19 cellular contexts compared by ENCODE assay signal in genomic region chr16:19900590-19900989, GRCh38. TPM values are rescaled to one million over a fixed set of nuclear protein-coding genes. Genes with fewer than 3 reads are reported as not detected.
"Had no signal": no experiment of that assay in that cellular context is flagged by ENCODE, and none has a peak within 500 bp of the region (broad histone marks: within the 10 kb centered on the region; RNA-seq: fewer than 3 reads in every experiment).

No MANE protein-coding gene starts in this region.

- H3K9me3 Mint-ChIP-seq: activated B cell treated with CpG ODN at 0.5 μM for 24 hours; activated CD8-positive, alpha-beta T cell treated with anti-CD3 and anti-CD28 coated beads for 36 hours; activated naive CD8-positive, alpha-beta T cell treated with anti-CD3 and anti-CD28 coated beads, Interleukin-2, amount 10 ng/mL, durations not matched to agents 7 days and 5 days; activated T-helper 17 cell treated with anti-CD3 and anti-CD28 coated beads, Interleukin-2, amount 50 U/mL, for 72 hours; immature natural killer cell; naive thymus-derived CD8-positive, alpha-beta T cell; T-helper 2 cell treated with Interferon-gamma antibody and Interleukin-4, amounts not matched to agents 5 μg/mL and 100 μg/mL, for 36 hours had no signal

- H3K4me1 Mint-ChIP-seq: activated B cell treated with CpG ODN at 0.5 μM for 24 hours; activated naive CD8-positive, alpha-beta T cell treated with anti-CD3 and anti-CD28 coated beads, Interleukin-2, amount 10 ng/mL, durations not matched to agents 7 days and 5 days; brain; immature natural killer cell had no signal

- H3K4me3 ChIP-seq: coronary artery, spleen, upper lobe of right lung had no signal

- H3K27ac ChIP-seq: coronary artery, neutrophil, spleen, upper lobe of right lung had no signal

- H3K27ac Mint-ChIP-seq: activated B cell treated with CpG ODN at 0.5 μM for 24 hours; activated CD8-positive, alpha-beta T cell treated with anti-CD3 and anti-CD28 coated beads for 36 hours; activated naive CD8-positive, alpha-beta T cell treated with anti-CD3 and anti-CD28 coated beads, Interleukin-2, amount 10 ng/mL, durations not matched to agents 7 days and 5 days; activated T-helper 17 cell treated with anti-CD3 and anti-CD28 coated beads, Interleukin-2, amount 50 U/mL, for 72 hours; brain; immature natural killer cell; stimulated activated naive B cell treated with anti-CD40 and anti-IgM and Interleukin-4, amounts not matched to agents 10 μg/mL and 1 μg/mL and 100 μg/mL, for 72 hours; T-helper 2 cell treated with Interferon-gamma antibody and Interleukin-4, amounts not matched to agents 5 μg/mL and 100 μg/mL, for 36 hours had no signal

- H3K4me1 ChIP-seq: spleen, upper lobe of right lung had no signal

- H3K36me3 Mint-ChIP-seq: activated naive CD8-positive, alpha-beta T cell treated with anti-CD3 and anti-CD28 coated beads, Interleukin-2, amount 10 ng/mL, durations not matched to agents 7 days and 5 days; brain; immature natural killer cell; naive thymus-derived CD8-positive, alpha-beta T cell; stimulated activated naive B cell treated with anti-CD40 and anti-IgM and Interleukin-4, amounts not matched to agents 10 μg/mL and 1 μg/mL and 100 μg/mL, for 72 hours had no signal

- DNase-seq: activated B cell treated with CpG ODN at 0.5 μM for 24 hours; activated CD4-positive, alpha-beta T cell treated with anti-CD3 and anti-CD28 coated beads for 4 hours; activated CD8-positive, alpha-beta T cell treated with anti-CD3 and anti-CD28 coated beads for 36 hours; activated naive CD4-positive, alpha-beta T cell; activated naive CD8-positive, alpha-beta T cell treated with anti-CD3 and anti-CD28 coated beads, Interleukin-2, amount 10 ng/mL, durations not matched to agents 7 days and 5 days; activated T-cell treated with anti-CD3 and anti-CD28 coated beads, Interleukin-2, amount 50 U/mL, for 1 hour; amygdala; immature natural killer cell; mesenchymal stem cell; spleen; stimulated activated CD4-positive, alpha-beta T cell treated with anti-CD3 and anti-CD28 coated beads, Interleukin-4, amount 100 ng/mL, for 4 hours; stimulated activated naive B cell treated with anti-CD40 and anti-IgM and Interleukin-4, amounts not matched to agents 10 μg/mL and 1 μg/mL and 100 μg/mL, for 72 hours; upper lobe of right lung had no signal

- H3K9me3 ChIP-seq: neutrophil, spleen, upper lobe of right lung had no signal

- H3K36me3 ChIP-seq: neutrophil, spleen, upper lobe of right lung had no signal

- H3K27me3 ChIP-seq: neutrophil, upper lobe of right lung had no signal

- H3K4me3 Mint-ChIP-seq: activated B cell treated with CpG ODN at 0.5 μM for 24 hours; activated CD8-positive, alpha-beta T cell treated with anti-CD3 and anti-CD28 coated beads for 36 hours; activated naive CD8-positive, alpha-beta T cell treated with anti-CD3 and anti-CD28 coated beads, Interleukin-2, amount 10 ng/mL, durations not matched to agents 7 days and 5 days; activated T-helper 17 cell treated with anti-CD3 and anti-CD28 coated beads, Interleukin-2, amount 50 U/mL, for 72 hours; brain; immature natural killer cell; naive thymus-derived CD8-positive, alpha-beta T cell; stimulated activated naive B cell treated with anti-CD40 and anti-IgM and Interleukin-4, amounts not matched to agents 10 μg/mL and 1 μg/mL and 100 μg/mL, for 72 hours; T-helper 2 cell treated with Interferon-gamma antibody and Interleukin-4, amounts not matched to agents 5 μg/mL and 100 μg/mL, for 36 hours had no signal

RNA-seq across cellular contexts. Expression of gene GPRC5B, which starts 15.9 kb away (rescaled TPM):
- total RNA-seq: activated CD8-positive, alpha-beta T cell treated with anti-CD3 and anti-CD28 coated beads for 36 hours; activated T-helper 17 cell treated with anti-CD3 and anti-CD28 coated beads, Interleukin-2, amount 50 U/mL, for 72 hours; naive thymus-derived CD8-positive, alpha-beta T cell had no signal
- polyA plus RNA-seq: immature natural killer cell had no signal
